8 cellular contexts compared by ENCODE assay signal in genomic region chr14:72291908-72292688, GRCh38.
DNase-seq lines count a peak whose midpoint lies in the region; TF ChIP-seq lines count a peak whose summit lies in the region.

No MANE protein-coding gene starts in this region.

- H3K4me1 Mint-ChIP-seq in type B pancreatic cell (ENCODE audit: unreplicated experiment) = no peaks in the 10 kb centered on the region

- no peaks in the 10 kb centered on the region for H3K36me3 ChIP-seq in BJ (ENCODE audit: control insufficient read depth, insufficient read depth, low read length)

- H3K27me3 Mint-ChIP-seq in type B pancreatic cell = peaks cover 18% of the 10 kb centered on the region

- no peak overlapping the region for H3K27ac Mint-ChIP-seq in type B pancreatic cell

- POLR2A ChIA-PET in BJ (lab: Charles Lee) (no interaction called here), GM10248 (lab: Yijun Ruan, JAX) (no interaction called here)

- peak; percentile 6 for DNase-seq in BJ (ENCODE audit: low read depth)
- DNase-seq in GM10248 (ENCODE audit: extremely low spot score) = peak; percentile 44
- DNase-seq in NCI-H748 treated with DMSO at 0.1 percent for 48 hours (lab: John Stamatoyannopoulos, UW) = peak; percentile 31
- DNase-seq in cerebellar cortex (ENCODE audit: low spot score) = peak; percentile 71
- DNase-seq in kidney glomerular epithelial cell (lab: John Stamatoyannopoulos, UW) = peak; percentile 37
- DNase-seq in type B pancreatic cell (ENCODE audit: extremely low spot score, unreplicated experiment) = no peak
- DNase-seq in stimulated activated CD4-positive, alpha-beta T cell treated with anti-CD3 and anti-CD28 coated beads, Interleukin-4, amount 100 ng/mL, for 1 hour = no peak
- DNase-seq in activated CD4-positive, CD25-positive, alpha-beta regulatory T cell (lab: John Stamatoyannopoulos, UW) = no peak

- H3K27me3 ChIP-seq in BJ (ENCODE audit: control insufficient read depth, insufficient read depth, low read length) = no peaks in the 10 kb centered on the region

- CTCF ChIA-PET in BJ (lab: Yijun Ruan, JAX) = interaction anchor here (1.2 kb wide), 1 partner anchor 21 kb away, joined by 3 read pairs; no protein-coding TSS in a partner anchor
- CTCF ChIA-PET in GM10248 (lab: Yijun Ruan, JAX) = interaction anchor here (0.7 to 1.6 kb wide), 9 partner anchors 9 to 268 kb away, joined by 3 to 8 read pairs (median 4); no protein-coding TSS in a partner anchor

- no peak overlapping the region for H3K4me3 ChIP-seq in BJ (ENCODE audit: low read depth, low read length)

- no peak overlapping the region for H3K4me3 Mint-ChIP-seq in type B pancreatic cell

- no peaks in the 10 kb centered on the region for H3K36me3 Mint-ChIP-seq in type B pancreatic cell

- H3K9me3 Mint-ChIP-seq in type B pancreatic cell = no peaks in the 10 kb centered on the region

- TF ChIP-seq CTCF in BJ (IDR thresholded peaks at IDR 0.05; ENCODE audit: insufficient read depth, low read depth, low read length) (peak; percentile 77), GM10248 (IDR thresholded peaks at IDR 0.05; ENCODE audit: control extremely low read depth, extremely low read depth, low read depth, missing control alignments) (peak; percentile 56), type B pancreatic cell (conservative IDR thresholded peaks at IDR 0.05) (peak; percentile 85)

Comparison
In these comparisons a context has a peak if more than half of its experiments do, and no peak if none do; other contexts are left out.
1. DNase-seq: peak in BJ (single experiment), GM10248 (single experiment), NCI-H748 treated with DMSO at 0.1 percent for 48 hours (single experiment), cerebellar cortex (single experiment) and kidney glomerular epithelial cell (single experiment); none in type B pancreatic cell (single experiment), stimulated activated CD4-positive, alpha-beta T cell treated with anti-CD3 and anti-CD28 coated beads, Interleukin-4, amount 100 ng/mL, for 1 hour (single experiment) and activated CD4-positive, CD25-positive, alpha-beta regulatory T cell (0 of 4).
2. Peak in every context shown above with its lines, with median percentiles within 50 percentile points of each other: CTCF ChIP-seq.